Comparison of ENCODE assay signal across 13 cellular contexts in genomic region chr19:46355234-46355990, GRCh38. TPM values are rescaled to one million over a fixed set of nuclear protein-coding genes. Genes with fewer than 3 reads are reported as not detected.
A peak's percentile ranks its signal among the peaks of the same experiment; 100 is the strongest.
DNase-seq lines count a peak whose midpoint lies in the region; ATAC-seq and TF ChIP-seq lines count a peak whose summit lies in the region.
"Had no signal": no experiment of that assay in that cellular context is flagged by ENCODE, and none has a peak within 500 bp of the region (broad histone marks: within the 10 kb centered on the region; RNA-seq: fewer than 3 reads in every experiment).

No MANE protein-coding gene starts in this region.

- H3K4me1 Mint-ChIP-seq in activated T-cell treated with anti-CD3 and anti-CD28 coated beads, Interleukin-2, amount 50 U/mL, for 24 hours (ENCODE audit: low read depth): peaks cover 51% of the 10 kb centered on the region
- peaks cover 30% of the 10 kb centered on the region for H3K4me1 Mint-ChIP-seq in activated CD4-positive, alpha-beta memory T cell treated with anti-CD3 and anti-CD28 coated beads for 36 hours (ENCODE audit: low read depth)
- peaks cover 65% of the 10 kb centered on the region for H3K4me1 Mint-ChIP-seq in stimulated activated effector memory CD8-positive, alpha-beta T cell treated with anti-CD3 and anti-CD28 coated beads, Interleukin-12 subunit alpha, Interleukin-12 subunit beta, amount 100 ng/mL, for 72 hours

- peaks cover 3% of the 10 kb centered on the region for H4K20me1 ChIP-seq in hepatocyte (ENCODE audit: insufficient read depth, poor library complexity, severe bottlenecking)

- H3K36me3 Mint-ChIP-seq in activated T-cell treated with anti-CD3 and anti-CD28 coated beads, Interleukin-2, amount 50 U/mL, for 24 hours (ENCODE audit: low read depth): peaks cover 93% of the 10 kb centered on the region
- peaks cover 26% of the 10 kb centered on the region for H3K36me3 Mint-ChIP-seq in activated CD4-positive, alpha-beta memory T cell treated with anti-CD3 and anti-CD28 coated beads for 36 hours
- peaks cover 78% of the 10 kb centered on the region for H3K36me3 Mint-ChIP-seq in stimulated activated effector memory CD8-positive, alpha-beta T cell treated with anti-CD3 and anti-CD28 coated beads, Interleukin-12 subunit alpha, Interleukin-12 subunit beta, amount 100 ng/mL, for 72 hours

- CTCF ChIA-PET in activated CD4-positive, alpha-beta memory T cell treated with anti-CD3 and anti-CD28 coated beads for 36 hours (lab: Charles Lee): interaction anchor here (0.9 to 1.6 kb wide), 5 partner anchors 8 to 40 kb away, joined by 3 to 4 read pairs (median 3); partner anchors contain the start of gene PPP5C
- CTCF ChIA-PET in HEK293T (lab: Yijun Ruan, JAX): no interaction called here

- WGBS in hepatocyte (ENCODE audit: low lambda C conversion rate, missing lambda C conversion rate): 68% methylated on average over 18 of the region's 19 CpGs

- no peak for TF ChIP-seq CTCF in hepatocyte (IDR thresholded peaks at IDR 0.05; ENCODE audit: poor library complexity)

- peak overlapping the region; percentile 80 for H3K27ac Mint-ChIP-seq in activated T-cell treated with anti-CD3 and anti-CD28 coated beads, Interleukin-2, amount 50 U/mL, for 24 hours
- H3K27ac Mint-ChIP-seq in activated CD4-positive, alpha-beta memory T cell treated with anti-CD3 and anti-CD28 coated beads for 36 hours: peak overlapping the region; percentile 40
- peak overlapping the region; percentile 91 for H3K27ac Mint-ChIP-seq in stimulated activated effector memory CD8-positive, alpha-beta T cell treated with anti-CD3 and anti-CD28 coated beads, Interleukin-12 subunit alpha, Interleukin-12 subunit beta, amount 100 ng/mL, for 72 hours

- H3K4me1 ChIP-seq in hepatocyte (ENCODE audit: insufficient read depth): peaks cover 21% of the 10 kb centered on the region

- H3K9me3 ChIP-seq in hepatocyte (ENCODE audit: low read depth): no peaks in the 10 kb centered on the region

- H3K4me3 ChIP-seq in hepatocyte: no peak overlapping the region
- H3K4me3 ChIP-seq: SK-N-MC had no signal

- H3K79me2 ChIP-seq in hepatocyte: peaks cover 63% of the 10 kb centered on the region

- intact Hi-C loops in activated CD4-positive, alpha-beta memory T cell treated with anti-CD3 and anti-CD28 coated beads for 36 hours (cut with micrococcal nuclease): no loop called here

- peak overlapping the region; percentile 33 for H3K4me2 ChIP-seq in hepatocyte

- no peak for DNase-seq in activated T-cell treated with anti-CD3 and anti-CD28 coated beads, Interleukin-2, amount 50 U/mL, for 24 hours
- DNase-seq in activated T-cell treated with anti-CD3 and anti-CD28 coated beads for 4 hours: no peak
- DNase-seq in activated CD4-positive, alpha-beta memory T cell treated with anti-CD3 and anti-CD28 coated beads for 36 hours: peak; percentile 59
- DNase-seq in hepatocyte (ENCODE audit: low spot score): peak; percentile 69
- no peak for DNase-seq in stimulated activated effector memory CD8-positive, alpha-beta T cell treated with anti-CD3 and anti-CD28 coated beads, Interleukin-12 subunit alpha, Interleukin-12 subunit beta, amount 100 ng/mL, for 72 hours (ENCODE audit: low spot score in 2 of 2)
- DNase-seq in HEK293T (ENCODE audit: extremely low spot score): no peak
- DNase-seq: activated CD4-positive, CD25-positive, alpha-beta regulatory T cell treated with anti-CD3 and anti-CD28 coated beads, Interleukin-2, amount 50 U/mL, for 72 hours; DMS153; Kasumi-1; NCI-H2029 treated with DMSO at 0.1 percent for 48 hours had no signal

- no peaks in the 10 kb centered on the region for H3K9me2 ChIP-seq in hepatocyte (replicated peaks; ENCODE audit: insufficient read depth)

- ATAC-seq in stimulated activated effector memory CD8-positive, alpha-beta T cell treated with anti-CD3 and anti-CD28 coated beads, Interleukin-12 subunit alpha, Interleukin-12 subunit beta, amount 100 ng/mL, for 72 hours: peak; percentile 76
- ATAC-seq in GM18861 (IDR thresholded peaks at IDR 0.05; ENCODE audit: unreplicated experiment): no peak
- no peak for ATAC-seq in SK-N-SH treated with all-trans-retinoic acid at 6 μM for 48 hours

- no peaks in the 10 kb centered on the region for H3K27me3 ChIP-seq in hepatocyte

- H3K27me3 Mint-ChIP-seq in activated T-cell treated with anti-CD3 and anti-CD28 coated beads, Interleukin-2, amount 50 U/mL, for 24 hours: no peaks in the 10 kb centered on the region
- no peaks in the 10 kb centered on the region for H3K27me3 Mint-ChIP-seq in activated CD4-positive, alpha-beta memory T cell treated with anti-CD3 and anti-CD28 coated beads for 36 hours

- H3K36me3 ChIP-seq in hepatocyte (replicated peaks; ENCODE audit: insufficient read depth, low read depth): no peaks in the 10 kb centered on the region

- POLR2A ChIA-PET in activated CD4-positive, alpha-beta memory T cell treated with anti-CD3 and anti-CD28 coated beads for 36 hours (lab: Charles Lee): no interaction called here
- POLR2A ChIA-PET in HEK293T (lab: Yijun Ruan, JAX): no interaction called here

- no peak overlapping the region for H2AFZ ChIP-seq in hepatocyte

- no peaks in the 10 kb centered on the region for H3K9me3 Mint-ChIP-seq in activated T-cell treated with anti-CD3 and anti-CD28 coated beads, Interleukin-2, amount 50 U/mL, for 24 hours
- H3K9me3 Mint-ChIP-seq in activated CD4-positive, alpha-beta memory T cell treated with anti-CD3 and anti-CD28 coated beads for 36 hours: no peaks in the 10 kb centered on the region
- no peaks in the 10 kb centered on the region for H3K9me3 Mint-ChIP-seq in stimulated activated effector memory CD8-positive, alpha-beta T cell treated with anti-CD3 and anti-CD28 coated beads, Interleukin-12 subunit alpha, Interleukin-12 subunit beta, amount 100 ng/mL, for 72 hours

- peak overlapping the region; percentile 93 for H3K27ac ChIP-seq in hepatocyte
- H3K27ac ChIP-seq: SK-N-MC had no signal

- no peak overlapping the region for H3K4me3 Mint-ChIP-seq in activated T-cell treated with anti-CD3 and anti-CD28 coated beads, Interleukin-2, amount 50 U/mL, for 24 hours
- no peak overlapping the region for H3K4me3 Mint-ChIP-seq in activated CD4-positive, alpha-beta memory T cell treated with anti-CD3 and anti-CD28 coated beads for 36 hours
- H3K4me3 Mint-ChIP-seq in stimulated activated effector memory CD8-positive, alpha-beta T cell treated with anti-CD3 and anti-CD28 coated beads, Interleukin-12 subunit alpha, Interleukin-12 subunit beta, amount 100 ng/mL, for 72 hours: peak overlapping the region; percentile 36

TF ChIP-seq in SK-N-SH treated with all-trans-retinoic acid at 6 μM for 48 hours, 23 proteins besides CTCF, POLR2A, EP300 and RAD21 (continues in another document):
- TF ChIP-seq ZFP30 (CRISPR knock-in tag; IDR thresholded peaks at IDR 0.05) (no peak), BACH2 (CRISPR knock-in tag; IDR thresholded peaks at IDR 0.05; ENCODE audit: borderline replicate concordance) (no peak), ZC3H10 (CRISPR knock-in tag; IDR thresholded peaks at IDR 0.05) (no peak), CSDC2 (CRISPR knock-in tag; IDR thresholded peaks at IDR 0.05) (no peak), PATZ1 (CRISPR knock-in tag; IDR thresholded peaks at IDR 0.05; ENCODE audit: borderline replicate concordance) (no peak)

TF ChIP-seq in HEK293T, 16 proteins besides CTCF, POLR2A, EP300 and RAD21:
- TF ChIP-seq NFRKB (IDR thresholded peaks at IDR 0.05) (no peak), ELF4 (IDR thresholded peaks at IDR 0.05) (no peak)
TF ChIP-seq in HEK293T: peak in this region for 0.

RNA-seq across cellular contexts. Expression of gene PPP5C, which starts 8.5 kb away (rescaled TPM):
- 10 to 100 TPM; 76.9 to 82.5 TPM for total RNA-seq in activated CD4-positive, alpha-beta memory T cell treated with anti-CD3 and anti-CD28 coated beads for 36 hours
- 48.6 and 51.2 TPM in 2 replicates for total RNA-seq in hepatocyte
- 67.6 and 68.8 TPM in 2 replicates for polyA plus RNA-seq in hepatocyte

RNA-seq across cellular contexts. Expression of gene CCDC8, which starts 58.0 kb away (rescaled TPM):
- not detected for total RNA-seq in activated CD4-positive, alpha-beta memory T cell treated with anti-CD3 and anti-CD28 coated beads for 36 hours
- total RNA-seq in hepatocyte: 36.4 and 51.7 TPM in 2 replicates
- polyA plus RNA-seq in hepatocyte: 46.8 and 55.9 TPM in 2 replicates

RNA-seq across cellular contexts. Expression of gene HIF3A, which starts 58.6 kb away (rescaled TPM):
- not detected for total RNA-seq in activated CD4-positive, alpha-beta memory T cell treated with anti-CD3 and anti-CD28 coated beads for 36 hours
- total RNA-seq in hepatocyte: 54.6 and 56.8 TPM in 2 replicates
- polyA plus RNA-seq in hepatocyte: 145 and 149 TPM in 2 replicates

Comparison
In these comparisons a context has a peak if more than half of its experiments do, and no peak if none do; other contexts are left out.
1. DNase-seq: peak in activated CD4-positive, alpha-beta memory T cell treated with anti-CD3 and anti-CD28 coated beads for 36 hours (single experiment) and hepatocyte (single experiment); none in activated T-cell treated with anti-CD3 and anti-CD28 coated beads, Interleukin-2, amount 50 U/mL, for 24 hours (single experiment), activated T-cell treated with anti-CD3 and anti-CD28 coated beads for 4 hours (single experiment), stimulated activated effector memory CD8-positive, alpha-beta T cell treated with anti-CD3 and anti-CD28 coated beads, Interleukin-12 subunit alpha, Interleukin-12 subunit beta, amount 100 ng/mL, for 72 hours (0 of 2) and HEK293T (single experiment).
2. H3K27ac Mint-ChIP-seq: peak in every context shown above with its lines; median percentile 91 in stimulated activated effector memory CD8-positive, alpha-beta T cell treated with anti-CD3 and anti-CD28 coated beads, Interleukin-12 subunit alpha, Interleukin-12 subunit beta, amount 100 ng/mL, for 72 hours; 80 in activated T-cell treated with anti-CD3 and anti-CD28 coated beads, Interleukin-2, amount 50 U/mL, for 24 hours; 40 in activated CD4-positive, alpha-beta memory T cell treated with anti-CD3 and anti-CD28 coated beads for 36 hours.
3. RNA of gene CCDC8, which starts 58.0 kb away (total RNA-seq): 36.4 to 51.7 TPM in hepatocyte; not detected in activated CD4-positive, alpha-beta memory T cell treated with anti-CD3 and anti-CD28 coated beads for 36 hours; every median in the first group is over 10 times any median in the second.
4. RNA of gene HIF3A, which starts 58.6 kb away (total RNA-seq): 54.6 to 56.8 TPM in hepatocyte; not detected in activated CD4-positive, alpha-beta memory T cell treated with anti-CD3 and anti-CD28 coated beads for 36 hours; every median in the first group is over 10 times any median in the second.